11 cellular contexts compared by ENCODE assay signal in the genomic region with DNA sequence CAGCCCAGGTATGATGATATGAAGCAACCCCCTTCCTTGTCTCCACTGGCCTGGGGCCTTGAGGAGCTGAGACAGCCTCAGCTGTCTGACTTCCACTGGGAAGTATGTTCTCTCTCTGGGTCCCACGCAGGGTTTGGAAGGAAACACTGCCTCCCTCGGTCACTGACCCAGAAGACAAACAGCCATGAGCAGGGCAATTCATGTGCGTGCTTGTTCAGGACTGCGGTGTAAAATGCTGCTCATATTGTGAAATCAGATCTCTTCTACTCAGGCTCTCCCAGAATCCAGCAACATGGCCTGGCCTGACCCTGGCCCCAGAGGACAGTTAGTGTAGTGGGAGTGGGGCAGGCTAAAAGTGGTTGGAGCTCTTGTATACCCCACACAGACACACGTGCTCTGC. TPM values are rescaled to one million over a fixed set of nuclear protein-coding genes. Genes with fewer than 3 reads are reported as not detected.
A peak's percentile ranks its signal among the peaks of the same experiment; 100 is the strongest.
DNase-seq lines count a peak whose midpoint lies in the region; ATAC-seq and TF ChIP-seq lines count a peak whose summit lies in the region.
"Had no signal": no experiment of that assay in that cellular context is flagged by ENCODE, and none has a peak within 500 bp of the region (broad histone marks: within the 10 kb centered on the region; RNA-seq: fewer than 3 reads in every experiment).

No MANE protein-coding gene starts in this region.

- TF ChIP-seq POLR2A in thyroid gland (IDR thresholded peaks at IDR 0.05) = no peak

- H3K4me1 ChIP-seq in left lung (peaks cover 0 to 8% of the 10 kb centered on the region in 2 donors), thyroid gland (peaks cover 15 to 22% of the 10 kb centered on the region in 2 donors)

- ATAC-seq in left lung = peak; percentile 42

- DNase-seq in MV-4-11 (lab: John Stamatoyannopoulos, UW) (peak; percentile 73), dedifferentiated amniotic fluid mesenchymal stem cell (ENCODE audit: extremely low spot score) (peak; percentile 21), left lung (no peak), thyroid gland (peak; percentile 10 to 24), SHP77 (lab: John Stamatoyannopoulos, UW) (no peak), pons (ENCODE audit: low spot score) (no peak), head of caudate nucleus (no peak)
- DNase-seq: activated T-cell treated with anti-CD3 and anti-CD28 coated beads for 4 hours, NCI-H2029 treated with DMSO at 0.1 percent for 48 hours, small intestine had no signal

- H3K27ac ChIP-seq in left lung (no peak overlapping the region), thyroid gland (no peak overlapping the region)

- no peaks in the 10 kb centered on the region for H3K27me3 ChIP-seq in left lung
- no peaks in the 10 kb centered on the region for H3K27me3 ChIP-seq in thyroid gland

- intact Hi-C loops in left lung (cut with DNase I) (no loop called here), thyroid gland (cut with DNase I) (no loop called here), head of caudate nucleus (cut with DNase I) (no loop called here)

- no peaks in the 10 kb centered on the region for H3K36me3 ChIP-seq in left lung
- no peaks in the 10 kb centered on the region for H3K36me3 ChIP-seq in thyroid gland

- no peak for TF ChIP-seq CTCF in left lung (IDR thresholded peaks at IDR 0.05)
- TF ChIP-seq CTCF in thyroid gland (IDR thresholded peaks at IDR 0.05) = no peak

- H3K4me3 ChIP-seq in left lung (no peak overlapping the region), thyroid gland (replicated peaks in 1 of 3) (no peak overlapping the region)

- WGBS in thyroid gland, 2 donors = 35 to 42% methylated on average over 3 to 5 of the region's 5 CpGs

- H3K9me3 ChIP-seq in left lung = no peaks in the 10 kb centered on the region
- H3K9me3 ChIP-seq in thyroid gland = no peaks in the 10 kb centered on the region

RNA-seq across cellular contexts. Expression of a gene that starts 2.8 kb away (rescaled TPM):
- total RNA-seq in left lung = under 1 TPM; 0.08 to 0.09 TPM
- total RNA-seq in thyroid gland = not detected

RNA-seq across cellular contexts. Expression of a gene that starts 30.5 kb away (rescaled TPM):
- total RNA-seq in left lung (10 to 100 TPM; 36.3 to 43.0 TPM), thyroid gland (10 to 100 TPM; 13.0 to 21.7 (median 17.5) TPM)

RNA-seq across cellular contexts. Expression of a gene that starts 33.9 kb away (rescaled TPM):
- total RNA-seq in left lung (10 to 100 TPM; 18.5 to 48.1 TPM), thyroid gland (10 to 100 TPM in 2 of 4 donors, 1 to 10 TPM in 2; 6.6 to 50.2 (median 19.6) TPM)
- total RNA-seq: fibroblast of lung had no signal

RNA-seq across cellular contexts. Expression of a gene that starts 43.9 kb away (rescaled TPM):
- 1 to 10 TPM in 1 of 2 donors, under 1 TPM in 1; 0.60 to 1.6 TPM for total RNA-seq in left lung
- total RNA-seq in thyroid gland = under 1 TPM in 2 of 4 donors, not detected in 2; 0.11 to 0.54 TPM

RNA-seq across cellular contexts. Expression of a gene that starts 55.4 kb away (rescaled TPM):
- total RNA-seq in left lung (100 to 1,000 TPM; 124 to 151 TPM), thyroid gland (100 to 1,000 TPM; 147 to 319 (median 220) TPM)

Comparison
In these comparisons a context has a peak if more than half of its experiments do, and no peak if none do; other contexts are left out.
1. DNase-seq: peak in MV-4-11 (single experiment), dedifferentiated amniotic fluid mesenchymal stem cell (single experiment) and thyroid gland (2 of 2); none in left lung (0 of 2), SHP77 (0 of 2), pons (single experiment) and head of caudate nucleus (0 of 42).